22 cellular contexts compared by ENCODE assay signal in the genomic region with DNA sequence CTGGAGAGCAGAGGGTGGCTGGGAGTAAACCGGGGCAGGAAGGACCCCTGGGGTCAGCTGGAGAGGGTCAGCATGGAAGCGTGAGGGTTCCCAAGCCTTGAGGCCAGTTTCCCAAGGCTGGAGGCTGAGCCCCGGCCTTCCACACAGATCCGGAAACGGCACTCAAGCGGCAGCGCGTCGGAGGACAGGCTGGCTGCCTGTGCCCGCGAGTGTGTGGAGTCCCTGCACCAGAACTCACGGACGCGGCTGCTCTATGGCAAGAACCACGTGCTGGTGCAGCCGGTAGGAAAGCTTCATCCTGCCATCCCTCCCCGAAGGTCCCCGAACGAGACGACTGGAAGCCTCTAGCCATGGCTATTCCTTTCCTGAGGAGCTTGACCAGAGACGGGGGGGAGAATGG.
"Had no signal": no experiment of that assay in that cellular context is flagged by ENCODE, and none has a peak within 500 bp of the region (broad histone marks: within the 10 kb centered on the region; RNA-seq: fewer than 3 reads in every experiment).

No MANE protein-coding gene starts in this region.

- H2AFZ ChIP-seq: neural progenitor cell had no signal

- H3K9me3 ChIP-seq: left lung, pancreas, right atrium auricular region, right lobe of liver, tibial nerve, uterus had no signal

- ATAC-seq: left colon; natural killer cell; pancreas; stimulated activated naive B cell treated with anti-CD40 and anti-IgM and Interleukin-4, amounts not matched to agents 10 μg/mL and 1 μg/mL and 100 μg/mL, for 72 hours had no signal

- H3K27me3 ChIP-seq: left lung, neural progenitor cell, pancreas, right atrium auricular region, right lobe of liver, tibial nerve, uterus had no signal

- H3K36me3 ChIP-seq: neural progenitor cell, uterus had no signal

- FAIRE-seq: keratinocyte, pancreas had no signal

- H3K4me1 ChIP-seq: left lung, neural progenitor cell, pancreas, right lobe of liver, uterus had no signal

- H3K9ac ChIP-seq: neural progenitor cell had no signal

- DNase-seq: hippocampal formation; left colon; mesendoderm; naive B cell; natural killer cell; nephron progenitor cell; posterior cingulate gyrus; right lobe of liver; stimulated activated CD4-positive, alpha-beta T cell treated with anti-CD3 and anti-CD28 coated beads, Interleukin-12 subunit alpha, Interleukin-12 subunit beta, amount 100 ng/mL, for 4 hours; stimulated activated CD4-positive, alpha-beta T cell treated with anti-CD3 and anti-CD28 coated beads, Interleukin-15, amount 100 ng/mL, for 24 hours; stimulated activated CD4-positive, alpha-beta T cell treated with anti-CD3 and anti-CD28 coated beads, Interleukin-2, amount 100 ng/mL, for 24 hours; stimulated activated CD4-positive, alpha-beta T cell treated with anti-CD3 and anti-CD28 coated beads, Interleukin-4, amount 100 ng/mL, for 1 hour; stimulated activated naive B cell treated with anti-CD40 and anti-IgM and Interleukin-4, amounts not matched to agents 10 μg/mL and 1 μg/mL and 100 μg/mL, for 72 hours; uterus had no signal

- H3K27ac ChIP-seq: left lung, neural progenitor cell, pancreas, right atrium auricular region, right lobe of liver, skin epidermis, tibial nerve, uterus had no signal

- H3K4me2 ChIP-seq: neural progenitor cell had no signal

- H3K4me3 ChIP-seq: left lung, lung, neural progenitor cell, pancreas, right atrium auricular region, right lobe of liver, skin epidermis, tibial nerve, uterus had no signal
